Comparison of ENCODE assay signal across 28 cellular contexts in the genomic region with DNA sequence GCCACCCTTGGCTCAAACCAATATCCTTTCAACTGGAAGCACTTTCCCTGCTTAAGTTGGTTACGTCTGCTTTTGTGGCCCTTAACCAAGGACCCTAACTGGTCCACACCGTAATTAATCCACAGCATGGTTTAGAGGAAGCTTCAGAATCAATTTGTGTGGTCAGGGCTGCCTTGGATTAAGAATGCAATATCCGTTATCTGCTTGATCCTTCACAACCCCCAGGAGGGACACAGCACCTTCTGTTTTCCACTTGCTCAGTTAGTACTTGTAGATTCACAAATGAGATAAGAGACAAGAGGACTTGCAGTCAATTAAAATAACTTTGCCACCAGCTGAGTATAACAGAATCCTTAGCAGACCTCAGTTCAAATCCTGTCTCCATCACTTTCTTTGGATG.
"Had no signal": no experiment of that assay in that cellular context is flagged by ENCODE, and none has a peak within 500 bp of the region (broad histone marks: within the 10 kb centered on the region; RNA-seq: fewer than 3 reads in every experiment).

No MANE protein-coding gene starts in this region.

- H3K27me3 ChIP-seq: body of pancreas had no signal

- H3K27me3 Mint-ChIP-seq: activated naive CD8-positive, alpha-beta T cell; activated T-cell treated with anti-CD3 and anti-CD28 coated beads, Interleukin-2, amount 50 U/mL, for 24 hours had no signal

- H3K27ac ChIP-seq: body of pancreas, esophagus muscularis mucosa, foreskin keratinocyte, gastrocnemius medialis, heart left ventricle had no signal

- H3K9me3 Mint-ChIP-seq: activated T-cell treated with anti-CD3 and anti-CD28 coated beads, Interleukin-2, amount 50 U/mL, for 72 hours; effector memory CD8-positive, alpha-beta T cell had no signal

- H3K4me3 ChIP-seq: body of pancreas, esophagus muscularis mucosa, gastrocnemius medialis, heart left ventricle had no signal

- H3K4me1 ChIP-seq: body of pancreas, esophagus muscularis mucosa, foreskin keratinocyte, gastrocnemius medialis had no signal

- H3K4me3 Mint-ChIP-seq: activated CD4-positive, alpha-beta memory T cell treated with anti-CD3 and anti-CD28 coated beads, Interleukin-2, amount 10 ng/mL, durations not matched to agents 7 days and 5 days; activated CD4-positive, alpha-beta T cell treated with anti-CD3 and anti-CD28 coated beads, Interleukin-2, amount 10 ng/mL, durations not matched to agents 7 days and 5 days; activated naive CD8-positive, alpha-beta T cell; activated T-cell treated with anti-CD3 and anti-CD28 coated beads, Interleukin-2, amount 50 U/mL, for 24 hours; activated T-cell treated with anti-CD3 and anti-CD28 coated beads, Interleukin-2, amount 50 U/mL, for 72 hours; effector memory CD8-positive, alpha-beta T cell; WTC11 had no signal

- H3K4me1 Mint-ChIP-seq: activated CD4-positive, alpha-beta memory T cell treated with anti-CD3 and anti-CD28 coated beads, Interleukin-2, amount 10 ng/mL, durations not matched to agents 7 days and 5 days had no signal

- DNase-seq: activated CD4-positive, alpha-beta memory T cell treated with anti-CD3 and anti-CD28 coated beads, Interleukin-2, amount 10 ng/mL, durations not matched to agents 7 days and 5 days; activated CD4-positive, alpha-beta T cell treated with anti-CD3 and anti-CD28 coated beads for 1 hour; activated CD4-positive, alpha-beta T cell treated with anti-CD3 and anti-CD28 coated beads for 4 hours; activated CD4-positive, alpha-beta T cell treated with anti-CD3 and anti-CD28 coated beads, Interleukin-2, amount 10 ng/mL, durations not matched to agents 7 days and 5 days; activated CD4-positive, alpha-beta T cell treated with anti-CD3 and anti-CD28 coated beads, Interleukin-2, amount 50 U/mL, for 4 hours; activated CD8-positive, alpha-beta memory T cell treated with anti-CD3 and anti-CD28 coated beads, Interleukin-2, amount 50 U/mL, for 48 hours; activated gamma-delta T cell; activated naive CD4-positive, alpha-beta T cell; activated naive CD4-positive, alpha-beta T cell treated with anti-CD3 and anti-CD28 coated beads, Interleukin-2, amount 50 U/mL, for 16 hours; activated T-cell treated with anti-CD3 and anti-CD28 coated beads for 4 hours; activated T-cell treated with anti-CD3 and anti-CD28 coated beads, Interleukin-2, amount 50 U/mL, for 24 hours; activated T-cell treated with anti-CD3 and anti-CD28 coated beads, Interleukin-2, amount 50 U/mL, for 72 hours; amniotic stem cell; anterior cingulate cortex; body of pancreas; cortex of kidney; dermis blood vessel endothelial cell; effector CD4-positive, alpha-beta T cell; effector memory CD8-positive, alpha-beta T cell; erythroblast; foreskin keratinocyte; gastrocnemius medialis; glutamatergic neuron; T-helper 2 cell had no signal

- H3K27ac Mint-ChIP-seq: activated CD4-positive, alpha-beta memory T cell treated with anti-CD3 and anti-CD28 coated beads, Interleukin-2, amount 10 ng/mL, durations not matched to agents 7 days and 5 days; activated CD4-positive, alpha-beta T cell treated with anti-CD3 and anti-CD28 coated beads, Interleukin-2, amount 10 ng/mL, durations not matched to agents 7 days and 5 days; activated naive CD8-positive, alpha-beta T cell; activated T-cell treated with anti-CD3 and anti-CD28 coated beads, Interleukin-2, amount 50 U/mL, for 24 hours; activated T-cell treated with anti-CD3 and anti-CD28 coated beads, Interleukin-2, amount 50 U/mL, for 72 hours; effector memory CD8-positive, alpha-beta T cell; WTC11 had no signal

- H3K36me3 ChIP-seq: esophagus muscularis mucosa, gastrocnemius medialis, heart left ventricle had no signal

- ATAC-seq: activated T-cell treated with anti-CD3 and anti-CD28 coated beads, Interleukin-2, amount 50 U/mL, for 72 hours; body of pancreas; effector memory CD8-positive, alpha-beta T cell; foreskin keratinocyte; gastrocnemius medialis; heart left ventricle; WTC11 had no signal
